32 cellular contexts compared by ENCODE assay signal in genomic region chr7:31087351-31087750, GRCh38. TPM values are rescaled to one million over a fixed set of nuclear protein-coding genes. Genes with fewer than 3 reads are reported as not detected.
"Had no signal": no experiment of that assay in that cellular context is flagged by ENCODE, and none has a peak within 500 bp of the region (broad histone marks: within the 10 kb centered on the region; RNA-seq: fewer than 3 reads in every experiment).

No MANE protein-coding gene starts in this region.

- DNase-seq: activated CD4-positive, alpha-beta memory T cell treated with anti-CD3 and anti-CD28 coated beads, Interleukin-2, amount 10 ng/mL, durations not matched to agents 7 days and 5 days; activated CD4-positive, alpha-beta T cell treated with anti-CD3 and anti-CD28 coated beads for 1 hour; activated CD4-positive, alpha-beta T cell treated with anti-CD3 and anti-CD28 coated beads for 4 hours; activated CD4-positive, alpha-beta T cell treated with anti-CD3 and anti-CD28 coated beads, Interleukin-2, amount 10 ng/mL, durations not matched to agents 7 days and 5 days; activated CD4-positive, alpha-beta T cell treated with anti-CD3 and anti-CD28 coated beads, Interleukin-2, amount 50 U/mL, for 4 hours; activated CD8-positive, alpha-beta memory T cell treated with anti-CD3 and anti-CD28 coated beads, Interleukin-2, amount 50 U/mL, for 48 hours; activated naive CD4-positive, alpha-beta T cell treated with anti-CD3 and anti-CD28 coated beads for 36 hours; activated naive CD8-positive, alpha-beta T cell treated with anti-CD3 and anti-CD28 coated beads for 36 hours; activated naive CD8-positive, alpha-beta T cell treated with anti-CD3 and anti-CD28 coated beads, Interleukin-2, amount 50 U/mL, for 24 hours; activated T-cell treated with anti-CD3 and anti-CD28 coated beads for 4 hours; activated T-cell treated with anti-CD3 and anti-CD28 coated beads, Interleukin-2, amount 50 U/mL, for 24 hours; activated T-cell treated with anti-CD3 and anti-CD28 coated beads, Interleukin-2, amount 50 U/mL, for 72 hours; adrenal gland; amygdala; body of pancreas; caudate nucleus; colonic mucosa; effector CD8-positive, alpha-beta T cell; esophagus squamous epithelium; foreskin melanocyte; T-helper 2 cell had no signal

- H3K27me3 ChIP-seq: adrenal gland, body of pancreas, colonic mucosa had no signal

- H3K4me1 ChIP-seq: body of pancreas, colonic mucosa had no signal

- ATAC-seq: activated naive CD8-positive, alpha-beta T cell treated with anti-CD3 and anti-CD28 coated beads, Interleukin-2, amount 50 U/mL, for 24 hours; activated T-cell treated with anti-CD3 and anti-CD28 coated beads, Interleukin-2, amount 50 U/mL, for 72 hours; body of pancreas; gastroesophageal sphincter; WTC11 had no signal

- H3K4me3 ChIP-seq: adrenal gland, body of pancreas, colonic mucosa, esophagus squamous epithelium, gastroesophageal sphincter had no signal

- H3K4me1 Mint-ChIP-seq: activated CD4-positive, alpha-beta memory T cell treated with anti-CD3 and anti-CD28 coated beads, Interleukin-2, amount 10 ng/mL, durations not matched to agents 7 days and 5 days; activated CD4-positive, alpha-beta T cell treated with anti-CD3 and anti-CD28 coated beads, Interleukin-2, amount 10 ng/mL, durations not matched to agents 7 days and 5 days; activated naive CD4-positive, alpha-beta T cell treated with anti-CD3 and anti-CD28 coated beads, Interleukin-2, amount 50 U/mL, for 24 hours; activated naive CD8-positive, alpha-beta T cell treated with anti-CD3 and anti-CD28 coated beads for 36 hours; activated naive CD8-positive, alpha-beta T cell treated with anti-CD3 and anti-CD28 coated beads, Interleukin-2, amount 50 U/mL, for 24 hours had no signal

- H3K27ac ChIP-seq: adrenal gland, body of pancreas, colonic mucosa, epithelial cell of prostate, esophagus squamous epithelium, gastroesophageal sphincter, VCaP had no signal

- H3K9me3 Mint-ChIP-seq: activated CD4-positive, alpha-beta memory T cell treated with anti-CD3 and anti-CD28 coated beads, Interleukin-2, amount 10 ng/mL, durations not matched to agents 7 days and 5 days; activated CD4-positive, alpha-beta T cell treated with anti-CD3 and anti-CD28 coated beads, Interleukin-2, amount 10 ng/mL, durations not matched to agents 7 days and 5 days; activated naive CD4-positive, alpha-beta T cell treated with anti-CD3 and anti-CD28 coated beads for 36 hours; activated naive CD4-positive, alpha-beta T cell treated with anti-CD3 and anti-CD28 coated beads, Interleukin-2, amount 50 U/mL, for 24 hours; activated naive CD8-positive, alpha-beta T cell treated with anti-CD3 and anti-CD28 coated beads for 36 hours; activated naive CD8-positive, alpha-beta T cell treated with anti-CD3 and anti-CD28 coated beads, Interleukin-2, amount 50 U/mL, for 24 hours; activated T-cell treated with anti-CD3 and anti-CD28 coated beads, Interleukin-2, amount 50 U/mL, for 24 hours; activated T-cell treated with anti-CD3 and anti-CD28 coated beads, Interleukin-2, amount 50 U/mL, for 72 hours; WTC11 had no signal

- H3K9me3 ChIP-seq: adrenal gland, body of pancreas, colonic mucosa, esophagus squamous epithelium, gastroesophageal sphincter had no signal

- H3K27ac Mint-ChIP-seq: activated CD4-positive, alpha-beta memory T cell treated with anti-CD3 and anti-CD28 coated beads, Interleukin-2, amount 10 ng/mL, durations not matched to agents 7 days and 5 days; activated CD4-positive, alpha-beta T cell treated with anti-CD3 and anti-CD28 coated beads, Interleukin-2, amount 10 ng/mL, durations not matched to agents 7 days and 5 days; activated naive CD4-positive, alpha-beta T cell treated with anti-CD3 and anti-CD28 coated beads for 36 hours; activated naive CD4-positive, alpha-beta T cell treated with anti-CD3 and anti-CD28 coated beads, Interleukin-2, amount 50 U/mL, for 24 hours; activated naive CD8-positive, alpha-beta T cell treated with anti-CD3 and anti-CD28 coated beads for 36 hours; activated naive CD8-positive, alpha-beta T cell treated with anti-CD3 and anti-CD28 coated beads, Interleukin-2, amount 50 U/mL, for 24 hours; activated T-cell treated with anti-CD3 and anti-CD28 coated beads, Interleukin-2, amount 50 U/mL, for 24 hours; activated T-cell treated with anti-CD3 and anti-CD28 coated beads, Interleukin-2, amount 50 U/mL, for 72 hours; WTC11 had no signal

- H3K36me3 ChIP-seq: adrenal gland, colonic mucosa, esophagus squamous epithelium, gastroesophageal sphincter had no signal

- H3K36me3 Mint-ChIP-seq: activated naive CD4-positive, alpha-beta T cell treated with anti-CD3 and anti-CD28 coated beads, Interleukin-2, amount 50 U/mL, for 24 hours; activated naive CD8-positive, alpha-beta T cell treated with anti-CD3 and anti-CD28 coated beads for 36 hours had no signal

- H3K4me3 Mint-ChIP-seq: activated CD4-positive, alpha-beta memory T cell treated with anti-CD3 and anti-CD28 coated beads, Interleukin-2, amount 10 ng/mL, durations not matched to agents 7 days and 5 days; activated CD4-positive, alpha-beta T cell treated with anti-CD3 and anti-CD28 coated beads, Interleukin-2, amount 10 ng/mL, durations not matched to agents 7 days and 5 days; activated naive CD4-positive, alpha-beta T cell treated with anti-CD3 and anti-CD28 coated beads for 36 hours; activated naive CD4-positive, alpha-beta T cell treated with anti-CD3 and anti-CD28 coated beads, Interleukin-2, amount 50 U/mL, for 24 hours; activated naive CD8-positive, alpha-beta T cell treated with anti-CD3 and anti-CD28 coated beads for 36 hours; activated naive CD8-positive, alpha-beta T cell treated with anti-CD3 and anti-CD28 coated beads, Interleukin-2, amount 50 U/mL, for 24 hours; activated T-cell treated with anti-CD3 and anti-CD28 coated beads, Interleukin-2, amount 50 U/mL, for 24 hours; activated T-cell treated with anti-CD3 and anti-CD28 coated beads, Interleukin-2, amount 50 U/mL, for 72 hours; WTC11 had no signal

RNA-seq across cellular contexts. Expression of gene ADCYAP1R1, which starts 35.2 kb away (rescaled TPM):
- total RNA-seq: activated CD4-positive, alpha-beta memory T cell treated with anti-CD3 and anti-CD28 coated beads, Interleukin-2, amount 10 ng/mL, durations not matched to agents 7 days and 5 days; activated CD4-positive, alpha-beta T cell treated with anti-CD3 and anti-CD28 coated beads, Interleukin-2, amount 10 ng/mL, durations not matched to agents 7 days and 5 days; activated naive CD4-positive, alpha-beta T cell treated with anti-CD3 and anti-CD28 coated beads for 36 hours; activated naive CD8-positive, alpha-beta T cell treated with anti-CD3 and anti-CD28 coated beads for 36 hours; endothelial cell of umbilical vein; fibroblast of lung; fibroblast of villous mesenchyme; glomerular endothelial cell; T-helper 1 cell treated with Interleukin-12 subunit alpha and Interleukin-12 subunit beta and Interleukin-4 antibody, amounts not matched to agents 30 ng/mL and 1 ng/mL, for 36 hours had no signal
- polyA plus RNA-seq: aorta, fibroblast of lung had no signal
